ENCODE assay signal across 8 cellular contexts in the genomic region with DNA sequence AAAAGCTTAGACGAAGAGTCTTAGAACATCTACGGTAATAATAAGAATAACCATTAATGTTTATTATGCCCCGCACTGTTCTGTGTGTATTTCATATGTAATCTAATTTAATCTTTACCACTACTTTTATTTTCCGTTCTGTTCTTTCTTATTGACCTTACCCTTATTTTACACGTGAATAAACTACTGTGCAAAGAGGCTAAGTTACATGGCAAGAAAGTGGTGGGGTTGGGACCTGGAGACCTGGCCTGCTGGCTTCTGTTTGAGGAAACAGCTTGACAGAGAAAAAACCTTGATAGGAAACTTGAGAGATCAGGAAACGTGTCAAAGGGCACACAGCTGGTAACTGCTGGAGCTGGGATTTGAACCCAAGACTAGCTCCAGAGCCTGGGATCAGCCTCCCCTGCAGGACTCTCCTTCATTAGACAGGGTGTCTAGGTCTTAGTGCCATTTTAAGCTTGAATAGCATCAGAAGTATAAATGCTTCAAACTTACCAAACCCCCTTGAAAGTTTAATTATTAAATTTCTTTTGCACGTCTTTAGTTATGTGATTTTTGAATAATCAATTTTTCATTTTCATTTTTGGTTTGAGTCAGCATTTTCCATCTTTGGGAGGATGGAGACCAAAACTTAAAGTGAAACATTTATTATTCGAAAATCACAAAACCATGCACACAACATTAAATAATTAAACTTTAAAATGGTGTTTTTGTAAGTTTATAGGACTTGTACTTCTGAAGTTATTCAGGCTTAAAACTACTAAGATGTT.
A peak's percentile ranks its signal among the peaks of the same experiment; 100 is the strongest.
DNase-seq lines count a peak whose midpoint lies in the region; ATAC-seq and TF ChIP-seq lines count a peak whose summit lies in the region.

No MANE protein-coding gene starts in this region.

- H3K27ac ChIP-seq in left lung, result peak overlapping the region; percentile 73 to 74
- H3K27ac ChIP-seq in thoracic aorta, result peak overlapping the region; percentile 80 to 98

- H3K36me3 ChIP-seq in left lung (peaks cover 0 to 84% of the 10 kb centered on the region in 2 donors), thoracic aorta (peaks cover 29% of the 10 kb centered on the region)

- peak overlapping the region; percentile 73 for H3K27ac Mint-ChIP-seq in activated T-cell treated with anti-CD3 and anti-CD28 coated beads, Interleukin-2, amount 50 U/mL, for 24 hours
- peak overlapping the region; percentile 74 for H3K27ac Mint-ChIP-seq in activated naive CD8-positive, alpha-beta T cell treated with anti-CD3 and anti-CD28 coated beads for 36 hours
- H3K27ac Mint-ChIP-seq in CD14-positive monocyte, result peak overlapping the region in 2 of 7 donors; percentile 52 to 53

- no peak for DNase-seq in activated T-cell treated with anti-CD3 and anti-CD28 coated beads, Interleukin-2, amount 50 U/mL, for 24 hours
- no peak for DNase-seq in activated T-cell treated with anti-CD3 and anti-CD28 coated beads for 4 hours
- no peak for DNase-seq in activated naive CD8-positive, alpha-beta T cell treated with anti-CD3 and anti-CD28 coated beads for 36 hours
- DNase-seq in left lung, result no peak
- no peak for DNase-seq in thoracic aorta (ENCODE audit: low spot score)
- no peak for DNase-seq in CD14-positive monocyte (ENCODE audit: low spot score)
- DNase-seq in DMS53 treated with DMSO at 0.1 percent for 48 hours (lab: John Stamatoyannopoulos, UW; ENCODE audit: unreplicated experiment), result no peak
- DNase-seq in NCI-H2081 treated with DMSO at 0.1 percent for 48 hours (lab: John Stamatoyannopoulos, UW), result no peak

- no peak overlapping the region for H3K4me3 ChIP-seq in left lung
- peak overlapping the region; percentile 83 for H3K4me3 ChIP-seq in thoracic aorta

- H3K4me3 Mint-ChIP-seq in activated T-cell treated with anti-CD3 and anti-CD28 coated beads, Interleukin-2, amount 50 U/mL, for 24 hours, result no peak overlapping the region
- no peak overlapping the region for H3K4me3 Mint-ChIP-seq in activated naive CD8-positive, alpha-beta T cell treated with anti-CD3 and anti-CD28 coated beads for 36 hours
- H3K4me3 Mint-ChIP-seq in CD14-positive monocyte, result no peak overlapping the region

- H3K36me3 Mint-ChIP-seq in activated T-cell treated with anti-CD3 and anti-CD28 coated beads, Interleukin-2, amount 50 U/mL, for 24 hours (ENCODE audit: low read depth), result peaks cover 71% of the 10 kb centered on the region
- H3K36me3 Mint-ChIP-seq in activated naive CD8-positive, alpha-beta T cell treated with anti-CD3 and anti-CD28 coated beads for 36 hours, result peaks cover 20% of the 10 kb centered on the region
- peaks cover 61 to 83% of the 10 kb centered on the region in 2 donors for H3K36me3 Mint-ChIP-seq in CD14-positive monocyte

- no peak for ATAC-seq in left lung
- no peak for ATAC-seq in thoracic aorta (ENCODE audit: insufficient number of reproducible peaks, low FRiP score, low read depth)

- H3K4me1 ChIP-seq in left lung, result peaks cover 22 to 77% of the 10 kb centered on the region in 2 donors
- H3K4me1 ChIP-seq in thoracic aorta (ENCODE audit: control insufficient read depth in 1 of 2, low read depth in 2 of 2), result peaks cover 42 to 81% of the 10 kb centered on the region in 2 donors

- H3K9me3 ChIP-seq in left lung, result no peaks in the 10 kb centered on the region
- H3K9me3 ChIP-seq in thoracic aorta, result no peaks in the 10 kb centered on the region

- TF ChIP-seq CTCF in left lung (IDR thresholded peaks at IDR 0.05), result no peak
- no peak for TF ChIP-seq CTCF in thoracic aorta (IDR thresholded peaks at IDR 0.05)
- no peak for TF ChIP-seq CTCF in CD14-positive monocyte (IDR thresholded peaks at IDR 0.05)

- H3K27me3 ChIP-seq in left lung (no peaks in the 10 kb centered on the region), thoracic aorta (replicated peaks; ENCODE audit: insufficient read depth) (no peaks in the 10 kb centered on the region)

- no peaks in the 10 kb centered on the region for H3K9me3 Mint-ChIP-seq in activated T-cell treated with anti-CD3 and anti-CD28 coated beads, Interleukin-2, amount 50 U/mL, for 24 hours
- no peaks in the 10 kb centered on the region for H3K9me3 Mint-ChIP-seq in activated naive CD8-positive, alpha-beta T cell treated with anti-CD3 and anti-CD28 coated beads for 36 hours
- H3K9me3 Mint-ChIP-seq in CD14-positive monocyte, result no peaks in the 10 kb centered on the region

- intact Hi-C loops in left lung (cut with DNase I) (loop anchor here (5.0 to 10.0 kb wide), 2 partner anchors 62 to 64 kb away; no protein-coding TSS in a partner anchor), CD14-positive monocyte (cut with micrococcal nuclease) (loop anchor here (5.0 kb wide), 2 partner anchors 64 to 316 kb away; a partner anchor contains a TSS)

- no peaks in the 10 kb centered on the region for H3K27me3 Mint-ChIP-seq in activated T-cell treated with anti-CD3 and anti-CD28 coated beads, Interleukin-2, amount 50 U/mL, for 24 hours
- no peaks in the 10 kb centered on the region for H3K27me3 Mint-ChIP-seq in activated naive CD8-positive, alpha-beta T cell treated with anti-CD3 and anti-CD28 coated beads for 36 hours
- H3K27me3 Mint-ChIP-seq in CD14-positive monocyte (ENCODE audit: low read depth in 3 of 3), result no peaks in the 10 kb centered on the region

- H3K4me1 Mint-ChIP-seq in activated T-cell treated with anti-CD3 and anti-CD28 coated beads, Interleukin-2, amount 50 U/mL, for 24 hours (ENCODE audit: low read depth), result peaks cover 35% of the 10 kb centered on the region
- H3K4me1 Mint-ChIP-seq in activated naive CD8-positive, alpha-beta T cell treated with anti-CD3 and anti-CD28 coated beads for 36 hours, result peaks cover 24% of the 10 kb centered on the region
- peaks cover 43% of the 10 kb centered on the region for H3K4me1 Mint-ChIP-seq in CD14-positive monocyte
